Comparison of ENCODE assay signal across 19 cellular contexts in the genomic region with DNA sequence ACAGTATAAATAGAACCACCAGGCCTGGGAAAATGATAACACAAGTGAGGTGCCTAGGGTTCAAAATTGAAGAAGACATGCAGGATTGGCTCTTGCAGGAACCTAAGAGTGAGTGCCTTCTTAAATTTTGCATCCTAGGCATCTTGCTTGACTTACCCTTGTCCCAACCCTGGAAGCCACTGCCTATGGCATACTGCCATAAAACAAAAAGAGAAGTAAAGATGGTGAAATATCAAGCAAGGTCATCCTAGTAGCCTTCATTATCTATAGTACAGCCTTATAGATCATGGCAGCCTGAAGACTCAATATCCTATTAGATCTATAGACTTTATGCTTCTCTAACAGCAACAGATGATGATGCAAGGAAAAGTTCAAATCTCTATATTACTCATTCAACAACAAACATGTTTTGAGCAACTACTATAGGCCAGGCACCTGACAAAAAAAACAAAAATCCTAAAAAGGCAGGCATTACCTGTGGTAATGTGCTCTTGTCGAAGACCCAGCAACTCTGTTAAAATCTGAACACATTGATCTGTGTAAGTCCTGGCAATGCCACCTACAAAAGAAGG. TPM values are rescaled to one million over a fixed set of nuclear protein-coding genes. Genes with fewer than 3 reads are reported as not detected.
DNase-seq lines count a peak whose midpoint lies in the region; ATAC-seq and TF ChIP-seq lines count a peak whose summit lies in the region.
"Had no signal": no experiment of that assay in that cellular context is flagged by ENCODE, and none has a peak within 500 bp of the region (broad histone marks: within the 10 kb centered on the region; RNA-seq: fewer than 3 reads in every experiment).

No MANE protein-coding gene starts in this region.

- H3K9me3 ChIP-seq in CD8-positive, alpha-beta memory T cell (ENCODE audit: low read length) = no peaks in the 10 kb centered on the region
- H3K9me3 ChIP-seq: psoas muscle had no signal

- CTCF ChIA-PET in activated CD8-positive, alpha-beta T cell treated with anti-CD3 and anti-CD28 coated beads for 36 hours (lab: Charles Lee) = interaction anchor here (1.5 to 1.6 kb wide), 2 partner anchors 9 to 18 kb away, joined by 4 read pairs; no protein-coding TSS in a partner anchor
- CTCF ChIA-PET in activated CD8-positive, alpha-beta T cell treated with anti-CD3 and anti-CD28 coated beads, Interleukin-2, amount 10 ng/mL, durations not matched to agents 7 days and 5 days (lab: Charles Lee) = no interaction called here
- CTCF ChIA-PET in CD8-positive, alpha-beta memory T cell (lab: Charles Lee) = interaction anchor here (1.3 kb wide), 1 partner anchor 50 kb away, joined by 3 read pairs; no protein-coding TSS in a partner anchor
- CTCF ChIA-PET in activated CD4-positive, alpha-beta memory T cell treated with anti-CD3 and anti-CD28 coated beads for 36 hours (lab: Charles Lee) = interaction anchor here (4.3 kb wide), 1 partner anchor 63 kb away, joined by 16 read pairs; no protein-coding TSS in a partner anchor

- no peaks in the 10 kb centered on the region for H3K27me3 Mint-ChIP-seq in activated CD8-positive, alpha-beta T cell treated with anti-CD3 and anti-CD28 coated beads for 36 hours
- H3K27me3 Mint-ChIP-seq in activated CD8-positive, alpha-beta T cell treated with anti-CD3 and anti-CD28 coated beads, Interleukin-2, amount 10 ng/mL, durations not matched to agents 7 days and 5 days (ENCODE audit: low read depth) = no peaks in the 10 kb centered on the region
- H3K27me3 Mint-ChIP-seq in CD8-positive, alpha-beta memory T cell = no peaks in the 10 kb centered on the region
- no peaks in the 10 kb centered on the region for H3K27me3 Mint-ChIP-seq in activated CD4-positive, alpha-beta memory T cell treated with anti-CD3 and anti-CD28 coated beads for 36 hours
- H3K27me3 Mint-ChIP-seq in natural killer cell (ENCODE audit: low read depth in 2 of 2) = no peaks in the 10 kb centered on the region

- POLR2A ChIA-PET in activated CD8-positive, alpha-beta T cell treated with anti-CD3 and anti-CD28 coated beads for 36 hours (lab: Charles Lee) = interaction anchor here (0.9 kb wide), 1 partner anchor 11 kb away, joined by 3 read pairs; a partner anchor contains a TSS
- POLR2A ChIA-PET in activated CD8-positive, alpha-beta T cell treated with anti-CD3 and anti-CD28 coated beads, Interleukin-2, amount 10 ng/mL, durations not matched to agents 7 days and 5 days (lab: Charles Lee) = interaction anchor here (0.7 kb wide), 1 partner anchor 33 kb away, joined by 3 read pairs; no protein-coding TSS in a partner anchor
- POLR2A ChIA-PET in CD8-positive, alpha-beta memory T cell (lab: Charles Lee) = no interaction called here
- POLR2A ChIA-PET in activated CD4-positive, alpha-beta memory T cell treated with anti-CD3 and anti-CD28 coated beads for 36 hours (lab: Charles Lee) = no interaction called here

- peaks cover 58% of the 10 kb centered on the region for H3K36me3 ChIP-seq in CD8-positive, alpha-beta memory T cell (ENCODE audit: insufficient read depth, low read length)

- no peak for TF ChIP-seq CTCF in activated CD8-positive, alpha-beta T cell treated with anti-CD3 and anti-CD28 coated beads for 36 hours (IDR thresholded peaks at IDR 0.05)
- no peak for TF ChIP-seq CTCF in natural killer cell (IDR thresholded peaks at IDR 0.05)

- H3K9me3 Mint-ChIP-seq in activated CD8-positive, alpha-beta T cell treated with anti-CD3 and anti-CD28 coated beads for 36 hours = no peaks in the 10 kb centered on the region
- no peaks in the 10 kb centered on the region for H3K9me3 Mint-ChIP-seq in activated CD8-positive, alpha-beta T cell treated with anti-CD3 and anti-CD28 coated beads, Interleukin-2, amount 10 ng/mL, durations not matched to agents 7 days and 5 days (ENCODE audit: insufficient read depth)
- no peaks in the 10 kb centered on the region for H3K9me3 Mint-ChIP-seq in CD8-positive, alpha-beta memory T cell
- H3K9me3 Mint-ChIP-seq in activated CD4-positive, alpha-beta memory T cell treated with anti-CD3 and anti-CD28 coated beads for 36 hours = no peaks in the 10 kb centered on the region
- no peaks in the 10 kb centered on the region for H3K9me3 Mint-ChIP-seq in natural killer cell
- H3K9me3 Mint-ChIP-seq: H9, mesothelial cell of epicardium, neural crest cell had no signal

- H3K4me1 ChIP-seq in CD8-positive, alpha-beta memory T cell (ENCODE audit: insufficient read depth, low read length) = peaks cover 30% of the 10 kb centered on the region

- H3K4me1 Mint-ChIP-seq in activated CD8-positive, alpha-beta T cell treated with anti-CD3 and anti-CD28 coated beads for 36 hours (ENCODE audit: low read depth) = peaks cover 48% of the 10 kb centered on the region
- peaks cover 53% of the 10 kb centered on the region for H3K4me1 Mint-ChIP-seq in activated CD8-positive, alpha-beta T cell treated with anti-CD3 and anti-CD28 coated beads, Interleukin-2, amount 10 ng/mL, durations not matched to agents 7 days and 5 days (ENCODE audit: low read depth)
- H3K4me1 Mint-ChIP-seq in CD8-positive, alpha-beta memory T cell = peaks cover 51 to 65% (median 58%) of the 10 kb centered on the region in 3 donors
- H3K4me1 Mint-ChIP-seq in activated CD4-positive, alpha-beta memory T cell treated with anti-CD3 and anti-CD28 coated beads for 36 hours (ENCODE audit: low read depth) = peaks cover 41% of the 10 kb centered on the region
- H3K4me1 Mint-ChIP-seq in natural killer cell = peaks cover 61 to 66% of the 10 kb centered on the region in 2 donors

- peaks cover 73% of the 10 kb centered on the region for H3K36me3 Mint-ChIP-seq in activated CD8-positive, alpha-beta T cell treated with anti-CD3 and anti-CD28 coated beads for 36 hours (ENCODE audit: low read depth)
- H3K36me3 Mint-ChIP-seq in activated CD8-positive, alpha-beta T cell treated with anti-CD3 and anti-CD28 coated beads, Interleukin-2, amount 10 ng/mL, durations not matched to agents 7 days and 5 days (ENCODE audit: low read depth) = peaks cover 87% of the 10 kb centered on the region
- H3K36me3 Mint-ChIP-seq in CD8-positive, alpha-beta memory T cell = peaks cover 9 to 89% (median 31%) of the 10 kb centered on the region in 3 donors
- peaks cover 50% of the 10 kb centered on the region for H3K36me3 Mint-ChIP-seq in activated CD4-positive, alpha-beta memory T cell treated with anti-CD3 and anti-CD28 coated beads for 36 hours
- H3K36me3 Mint-ChIP-seq in natural killer cell = peaks cover 50% of the 10 kb centered on the region

- peak overlapping the region; percentile 68 for H3K27ac Mint-ChIP-seq in activated CD8-positive, alpha-beta T cell treated with anti-CD3 and anti-CD28 coated beads for 36 hours
- H3K27ac Mint-ChIP-seq in activated CD8-positive, alpha-beta T cell treated with anti-CD3 and anti-CD28 coated beads, Interleukin-2, amount 10 ng/mL, durations not matched to agents 7 days and 5 days = no peak overlapping the region
- peak overlapping the region in 7 of 8 donors; percentile 9 to 69 (median 36) for H3K27ac Mint-ChIP-seq in CD8-positive, alpha-beta memory T cell
- peak overlapping the region; percentile 74 for H3K27ac Mint-ChIP-seq in activated CD4-positive, alpha-beta memory T cell treated with anti-CD3 and anti-CD28 coated beads for 36 hours
- H3K27ac Mint-ChIP-seq in natural killer cell = peak overlapping the region; percentile 31 to 75
- H3K27ac Mint-ChIP-seq: H9, mesothelial cell of epicardium had no signal

- no peak overlapping the region for H3K27ac ChIP-seq in CD8-positive, alpha-beta memory T cell (ENCODE audit: low read depth, low read length)
- H3K27ac ChIP-seq: psoas muscle, SK-N-MC had no signal

- intact Hi-C loops in activated CD8-positive, alpha-beta T cell treated with anti-CD3 and anti-CD28 coated beads for 36 hours (cut with micrococcal nuclease) = no loop called here
- intact Hi-C loops in activated CD4-positive, alpha-beta memory T cell treated with anti-CD3 and anti-CD28 coated beads for 36 hours (cut with micrococcal nuclease) = no loop called here
- intact Hi-C loops in natural killer cell (cut with micrococcal nuclease) = no loop called here

- no peaks in the 10 kb centered on the region for H3K27me3 ChIP-seq in CD8-positive, alpha-beta memory T cell (ENCODE audit: insufficient read depth, low read length, poor library complexity, severe bottlenecking)

- peak; percentile 42 for ATAC-seq in activated CD8-positive, alpha-beta T cell treated with anti-CD3 and anti-CD28 coated beads for 36 hours
- ATAC-seq in activated CD8-positive, alpha-beta T cell treated with anti-CD3 and anti-CD28 coated beads, Interleukin-2, amount 10 ng/mL, durations not matched to agents 7 days and 5 days = no peak
- no peak for ATAC-seq in natural killer cell
- ATAC-seq: left lobe of liver, Panc1, psoas muscle had no signal

- no peak overlapping the region for H3K4me3 Mint-ChIP-seq in activated CD8-positive, alpha-beta T cell treated with anti-CD3 and anti-CD28 coated beads for 36 hours
- H3K4me3 Mint-ChIP-seq in activated CD8-positive, alpha-beta T cell treated with anti-CD3 and anti-CD28 coated beads, Interleukin-2, amount 10 ng/mL, durations not matched to agents 7 days and 5 days = no peak overlapping the region
- peak overlapping the region in 1 of 7 donors; percentile 32 for H3K4me3 Mint-ChIP-seq in CD8-positive, alpha-beta memory T cell
- H3K4me3 Mint-ChIP-seq in activated CD4-positive, alpha-beta memory T cell treated with anti-CD3 and anti-CD28 coated beads for 36 hours = no peak overlapping the region
- H3K4me3 Mint-ChIP-seq in natural killer cell = no peak overlapping the region
- H3K4me3 Mint-ChIP-seq: H9, mesothelial cell of epicardium, neural crest cell had no signal

- H3K4me3 ChIP-seq in CD8-positive, alpha-beta memory T cell (ENCODE audit: low read length) = no peak overlapping the region
- H3K4me3 ChIP-seq: psoas muscle, SK-N-MC had no signal

- DNase-seq in activated CD8-positive, alpha-beta T cell treated with anti-CD3 and anti-CD28 coated beads for 36 hours = no peak
- no peak for DNase-seq in activated CD8-positive, alpha-beta T cell treated with anti-CD3 and anti-CD28 coated beads, Interleukin-2, amount 10 ng/mL, durations not matched to agents 7 days and 5 days
- DNase-seq in CD8-positive, alpha-beta memory T cell = no peak
- no peak for DNase-seq in activated CD4-positive, alpha-beta memory T cell treated with anti-CD3 and anti-CD28 coated beads for 36 hours
- DNase-seq in natural killer cell = no peak
- DNase-seq in NCI-H526 treated with DMSO at 0.1 percent for 48 hours (lab: John Stamatoyannopoulos, UW) = no peak
- DNase-seq in EL = no peak
- no peak for DNase-seq in COR-L47 (lab: John Stamatoyannopoulos, UW)
- DNase-seq: DMS79, H9, NCI-H1694, NCI-H774, psoas muscle had no signal

RNA-seq across cellular contexts. Expression of a gene that starts 6.3 kb away (rescaled TPM):
- total RNA-seq in activated CD8-positive, alpha-beta T cell treated with anti-CD3 and anti-CD28 coated beads for 36 hours = 10 to 100 TPM; 38.2 to 38.5 TPM
- 10 to 100 TPM; 42.9 to 44.9 TPM for total RNA-seq in activated CD8-positive, alpha-beta T cell treated with anti-CD3 and anti-CD28 coated beads, Interleukin-2, amount 10 ng/mL, durations not matched to agents 7 days and 5 days
- total RNA-seq in CD8-positive, alpha-beta memory T cell = 10 to 100 TPM; 33.7 to 36.2 TPM
- 12.1 TPM for polyA plus RNA-seq in CD8-positive, alpha-beta memory T cell
- 10 to 100 TPM; 41.4 to 42.2 TPM for total RNA-seq in activated CD4-positive, alpha-beta memory T cell treated with anti-CD3 and anti-CD28 coated beads for 36 hours
- 10 to 100 TPM; 64.0 to 78.7 (median 77.6) TPM for total RNA-seq in natural killer cell

RNA-seq across cellular contexts. Expression of a gene that starts 6.8 kb away (rescaled TPM):
- total RNA-seq in activated CD8-positive, alpha-beta T cell treated with anti-CD3 and anti-CD28 coated beads for 36 hours = 10 to 100 TPM; 19.1 to 19.3 TPM
- 10 to 100 TPM; 19.6 to 19.7 TPM for total RNA-seq in activated CD8-positive, alpha-beta T cell treated with anti-CD3 and anti-CD28 coated beads, Interleukin-2, amount 10 ng/mL, durations not matched to agents 7 days and 5 days
- 10 to 100 TPM; 31.2 to 32.1 TPM for total RNA-seq in CD8-positive, alpha-beta memory T cell
- polyA plus RNA-seq in CD8-positive, alpha-beta memory T cell = 5.1 TPM
- 10 to 100 TPM; 19.4 to 19.6 TPM for total RNA-seq in activated CD4-positive, alpha-beta memory T cell treated with anti-CD3 and anti-CD28 coated beads for 36 hours
- 1 to 10 TPM; 5.5 to 6.8 (median 5.9) TPM for total RNA-seq in natural killer cell

RNA-seq across cellular contexts. Expression of a gene that starts 10.9 kb away (rescaled TPM):
- under 1 TPM; 0.40 to 0.61 TPM for total RNA-seq in activated CD8-positive, alpha-beta T cell treated with anti-CD3 and anti-CD28 coated beads for 36 hours
- total RNA-seq in activated CD8-positive, alpha-beta T cell treated with anti-CD3 and anti-CD28 coated beads, Interleukin-2, amount 10 ng/mL, durations not matched to agents 7 days and 5 days = 1 to 10 TPM; 1.0 to 1.1 TPM
- total RNA-seq in CD8-positive, alpha-beta memory T cell = 1 to 10 TPM; 1.2 to 1.9 TPM
- polyA plus RNA-seq in CD8-positive, alpha-beta memory T cell = not detected
- under 1 TPM; 0.22 to 0.93 TPM for total RNA-seq in activated CD4-positive, alpha-beta memory T cell treated with anti-CD3 and anti-CD28 coated beads for 36 hours
- 1 to 10 TPM in 2 of 3 donors, under 1 TPM in 1; 0.88 to 2.1 (median 1.5) TPM for total RNA-seq in natural killer cell

RNA-seq across cellular contexts. Expression of a gene that starts 26.8 kb away (rescaled TPM):
- 10 to 100 TPM; 54.0 to 56.0 TPM for total RNA-seq in activated CD8-positive, alpha-beta T cell treated with anti-CD3 and anti-CD28 coated beads for 36 hours
- 10 to 100 TPM; 74.8 to 78.9 TPM for total RNA-seq in activated CD8-positive, alpha-beta T cell treated with anti-CD3 and anti-CD28 coated beads, Interleukin-2, amount 10 ng/mL, durations not matched to agents 7 days and 5 days
- 10 to 100 TPM; 57.7 to 66.5 TPM for total RNA-seq in CD8-positive, alpha-beta memory T cell
- polyA plus RNA-seq in CD8-positive, alpha-beta memory T cell = 83.2 TPM
- total RNA-seq in activated CD4-positive, alpha-beta memory T cell treated with anti-CD3 and anti-CD28 coated beads for 36 hours = 10 to 100 TPM; 45.2 to 45.7 TPM
- 100 to 1,000 TPM in 2 of 3 donors, 10 to 100 TPM in 1; 98.4 to 122 (median 104) TPM for total RNA-seq in natural killer cell
- total RNA-seq: chondrocyte, H9, mesothelial cell of epicardium, neural crest cell had no signal

RNA-seq across cellular contexts. Expression of a gene that starts 30.8 kb away (rescaled TPM):
- 10 to 100 TPM; 42.8 to 45.1 TPM for total RNA-seq in activated CD8-positive, alpha-beta T cell treated with anti-CD3 and anti-CD28 coated beads for 36 hours
- 10 to 100 TPM; 89.3 to 92.7 TPM for total RNA-seq in activated CD8-positive, alpha-beta T cell treated with anti-CD3 and anti-CD28 coated beads, Interleukin-2, amount 10 ng/mL, durations not matched to agents 7 days and 5 days
- total RNA-seq in CD8-positive, alpha-beta memory T cell = 10 to 100 TPM; 80.9 to 81.2 TPM
- polyA plus RNA-seq in CD8-positive, alpha-beta memory T cell = 19.4 TPM
- total RNA-seq in activated CD4-positive, alpha-beta memory T cell treated with anti-CD3 and anti-CD28 coated beads for 36 hours = 10 to 100 TPM; 55.3 to 55.7 TPM
- total RNA-seq in natural killer cell = 100 to 1,000 TPM; 238 to 283 (median 261) TPM

Comparison
In these comparisons a context has a peak if more than half of its experiments do, and no peak if none do; other contexts are left out.
1. POLR2A ChIA-PET loops: an anchor here in activated CD8-positive, alpha-beta T cell treated with anti-CD3 and anti-CD28 coated beads for 36 hours (0.9 kb wide) and activated CD8-positive, alpha-beta T cell treated with anti-CD3 and anti-CD28 coated beads, Interleukin-2, amount 10 ng/mL, durations not matched to agents 7 days and 5 days (0.7 kb wide); none called in CD8-positive, alpha-beta memory T cell and activated CD4-positive, alpha-beta memory T cell treated with anti-CD3 and anti-CD28 coated beads for 36 hours.